Comparison of ENCODE assay signal across 16 cellular contexts in genomic region chr12:15013634-15014169, GRCh38. TPM values are rescaled to one million over a fixed set of nuclear protein-coding genes. Genes with fewer than 3 reads are reported as not detected.
"Had no signal": no experiment of that assay in that cellular context is flagged by ENCODE, and none has a peak within 500 bp of the region (broad histone marks: within the 10 kb centered on the region; RNA-seq: fewer than 3 reads in every experiment).

No MANE protein-coding gene starts in this region.

- H3K9me3 ChIP-seq: lower lobe of right lung, neutrophil, suprapubic skin, upper lobe of left lung had no signal

- H3K36me3 ChIP-seq: lower lobe of right lung, neutrophil, suprapubic skin, upper lobe of left lung had no signal

- FAIRE-seq: small intestine had no signal

- H3K27me3 ChIP-seq: suprapubic skin, upper lobe of left lung had no signal

- ATAC-seq: lower lobe of right lung, right cardiac atrium had no signal

- H3K27ac ChIP-seq: lower lobe of right lung, neutrophil, suprapubic skin, upper lobe of left lung, VCaP had no signal

- H3K4me1 ChIP-seq: lower lobe of right lung, suprapubic skin had no signal

- H3K4me3 ChIP-seq: lower lobe of right lung, suprapubic skin, upper lobe of left lung had no signal

- DNase-seq: activated T-cell treated with anti-CD3 and anti-CD28 coated beads for 4 hours, hypothalamus, lower lobe of right lung, naive B cell, posterior cingulate gyrus, right cardiac atrium, small intestine, T-helper 9 cell, upper lobe of left lung had no signal

RNA-seq across cellular contexts. Expression of gene PDE6H, which starts 40.9 kb away (rescaled TPM):
- total RNA-seq: activated T-helper 2 cell treated with anti-CD3 and anti-CD28 coated beads, Interferon-gamma antibody, Interleukin-2, Interleukin-4, amounts not matched to agents 10 μg/mL and 5 μg/mL and 100 μg/mL, durations not matched to agents 14 hours and 24 hours and 36 hours; chondrocyte; dermis microvascular lymphatic vessel endothelial cell; right cardiac atrium; suprapubic skin; upper lobe of left lung had no signal
- polyA plus RNA-seq: esophagus, right cardiac atrium, small intestine had no signal
